In the genomic region with DNA sequence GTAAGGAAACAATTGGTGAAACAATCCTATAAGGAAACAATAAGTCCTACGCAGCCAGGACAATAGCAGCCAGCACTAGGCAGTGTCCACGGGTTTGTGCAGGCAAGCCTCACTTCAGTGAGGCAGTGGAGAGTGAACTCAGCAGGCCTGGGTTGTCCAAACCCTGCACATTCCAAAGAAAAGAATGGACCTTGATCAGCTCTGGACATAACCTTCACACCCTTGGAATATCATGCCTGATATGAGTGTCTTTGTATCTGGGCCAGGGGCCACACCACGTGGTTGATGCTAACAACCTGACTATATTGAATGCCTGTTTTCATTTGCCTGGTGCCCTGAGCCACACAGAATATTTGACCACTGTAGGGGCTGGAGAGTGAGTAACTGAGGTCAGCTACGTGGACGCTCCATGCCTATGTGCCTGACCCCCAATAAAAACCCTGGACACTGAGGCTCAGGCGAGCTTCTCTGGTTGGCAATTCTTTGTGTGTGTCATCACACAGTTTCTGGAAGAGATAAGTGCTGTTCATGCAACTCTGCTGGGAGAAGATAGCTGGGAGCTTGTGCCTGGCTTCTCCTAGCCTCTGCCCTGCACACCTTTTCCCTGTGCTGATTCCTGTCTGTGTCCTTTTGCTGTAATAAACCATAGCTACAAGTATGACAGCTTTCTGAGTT, we compare ENCODE assay signal across 23 cellular contexts.
"Had no signal": no experiment of that assay in that cellular context is flagged by ENCODE, and none has a peak within 500 bp of the region (broad histone marks: within the 10 kb centered on the region; RNA-seq: fewer than 3 reads in every experiment).

No MANE protein-coding gene starts in this region.

- H3K27me3 ChIP-seq: breast epithelium, esophagus muscularis mucosa, heart right ventricle, right atrium auricular region, uterus had no signal

- DNase-seq: activated CD4-positive, CD25-positive, alpha-beta regulatory T cell treated with anti-CD3 and anti-CD28 coated beads, Interleukin-2, amount 50 U/mL, for 72 hours; activated CD8-positive, alpha-beta memory T cell treated with anti-CD3 and anti-CD28 coated beads, Interleukin-2, amount 10 ng/mL, durations not matched to agents 7 days and 5 days; activated effector memory CD4-positive, alpha-beta T cell treated with anti-CD3 and anti-CD28 coated beads, Interleukin-2, amount 50 U/mL, for 16 hours; activated naive CD4-positive, alpha-beta T cell treated with anti-CD3 and anti-CD28 coated beads, Interleukin-2, amount 10 ng/mL, durations not matched to agents 7 days and 5 days; activated T-cell treated with anti-CD3 and anti-CD28 coated beads for 4 hours; central memory CD4-positive, alpha-beta T cell; endodermal cell; foreskin keratinocyte; heart right ventricle; lower lobe of right lung; mesendoderm; natural killer cell; stimulated activated CD4-positive, alpha-beta T cell treated with anti-CD3 and anti-CD28 coated beads, Interleukin-15, amount 100 ng/mL, for 24 hours; stimulated activated naive CD4-positive, alpha-beta T cell treated with Interleukin-2 at 50 U/mL for 16 hours; T-helper 17 cell; T1000; uterus had no signal

- H3K4me3 Mint-ChIP-seq: activated CD8-positive, alpha-beta memory T cell treated with anti-CD3 and anti-CD28 coated beads, Interleukin-2, amount 10 ng/mL, durations not matched to agents 7 days and 5 days; activated naive CD4-positive, alpha-beta T cell treated with anti-CD3 and anti-CD28 coated beads, Interleukin-2, amount 10 ng/mL, durations not matched to agents 7 days and 5 days; activated T-helper 1 cell treated with anti-CD3 and anti-CD28 coated beads, Interleukin-12 subunit alpha, Interleukin-12 subunit beta, Interleukin-2, Interleukin-4 antibody, amounts not matched to agents 30 ng/mL and 10 ng/mL and 1 ng/mL, durations not matched to agents 14 hours and 24 hours and 36 hours; dendritic cell treated with granulocyte-macrophage colony-stimulating factor and Interleukin-4, amounts not matched to agents 40 ng/mL and 50 ng/mL, for 4 days; endodermal cell; natural killer cell; T-helper 17 cell; type B pancreatic cell had no signal

- H3K36me3 Mint-ChIP-seq: activated naive CD4-positive, alpha-beta T cell treated with anti-CD3 and anti-CD28 coated beads, Interleukin-2, amount 10 ng/mL, durations not matched to agents 7 days and 5 days; natural killer cell; type B pancreatic cell had no signal

- H3K27ac ChIP-seq: breast epithelium, esophagus muscularis mucosa, foreskin keratinocyte, heart right ventricle, lower lobe of right lung, right atrium auricular region, uterus had no signal

- H3K4me3 ChIP-seq: breast epithelium, esophagus muscularis mucosa, heart right ventricle, lower lobe of right lung, right atrium auricular region, uterus had no signal

- H3K9me3 Mint-ChIP-seq: type B pancreatic cell had no signal

- ATAC-seq: activated CD8-positive, alpha-beta memory T cell treated with anti-CD3 and anti-CD28 coated beads, Interleukin-2, amount 10 ng/mL, durations not matched to agents 7 days and 5 days; foreskin keratinocyte; heart right ventricle; lower lobe of right lung; natural killer cell; T-helper 17 cell had no signal

- H3K36me3 ChIP-seq: breast epithelium, esophagus muscularis mucosa, heart right ventricle, lower lobe of right lung, right atrium auricular region, uterus had no signal

- H3K27me3 Mint-ChIP-seq: type B pancreatic cell had no signal

- H3K9me3 ChIP-seq: uterus had no signal

- H3K4me1 ChIP-seq: breast epithelium, uterus had no signal
